Comparison of ENCODE assay signal across 9 cellular contexts in genomic region chr1:12179111-12179519, GRCh38. TPM values are rescaled to one million over a fixed set of nuclear protein-coding genes. Genes with fewer than 3 reads are reported as not detected.
A peak's percentile ranks its signal among the peaks of the same experiment; 100 is the strongest.
DNase-seq lines count a peak whose midpoint lies in the region.
"Had no signal": no experiment of that assay in that cellular context is flagged by ENCODE, and none has a peak within 500 bp of the region (broad histone marks: within the 10 kb centered on the region; RNA-seq: fewer than 3 reads in every experiment).

No MANE protein-coding gene starts in this region.

- H3K36me3 ChIP-seq in H7 (replicated peaks; ENCODE audit: control insufficient read depth, insufficient read depth, low read length): no peaks in the 10 kb centered on the region
- H3K36me3 ChIP-seq: thoracic aorta had no signal

- H3K4me3 ChIP-seq in H7 (ENCODE audit: insufficient read depth, low read depth, low read length): no peak overlapping the region

- no peaks in the 10 kb centered on the region; the same call in 1 of the 2 replicates for H3K27me3 ChIP-seq in H7 (ENCODE audit: control insufficient read depth, insufficient read depth, low read length)

- DNase-seq in M059J (ENCODE audit: low read depth) (peak; percentile 87), hepatic stellate cell (ENCODE audit: low spot score) (peak; percentile 94), H7 (no peak), NCI-H2029 treated with DMSO at 0.1 percent for 48 hours (lab: John Stamatoyannopoulos, UW) (no peak), D341Med (ENCODE audit: low spot score) (no peak), NCI-H1436 (lab: John Stamatoyannopoulos, UW) (no peak)
- DNase-seq in activated T-cell treated with anti-CD3 and anti-CD28 coated beads, Interleukin-2, amount 50 U/mL, for 48 hours: peak; percentile 83 to 89
- peak; percentile 83 to 84 for DNase-seq in stimulated activated CD8-positive, alpha-beta memory T cell treated with anti-CD3 and anti-CD28 coated beads, Interleukin-15, amount 100 ng/mL, for 48 hours (ENCODE audit: low read depth in 2 of 2)

RNA-seq across cellular contexts. Expression of gene TNFRSF1B, which starts 12.3 kb away (rescaled TPM):
- total RNA-seq in M059J (2014; rRNA removed; shearing (Covaris generic)): 1.5 and 5.4 TPM in 2 replicates
- total RNA-seq in H7 (2014; rRNA removed; shearing (Covaris generic)): 1.3 and 2.4 TPM in 2 replicates

RNA-seq across cellular contexts. Expression of gene VPS13D, which starts 50.7 kb away (rescaled TPM):
- 14.2 and 22.7 TPM in 2 replicates for total RNA-seq in M059J (2014; rRNA removed; shearing (Covaris generic))
- 13.1 and 23.7 TPM in 2 replicates for total RNA-seq in H7 (2014; rRNA removed; shearing (Covaris generic))

Comparison
In these comparisons a context has a peak if more than half of its experiments do, and no peak if none do; other contexts are left out.
1. DNase-seq: peak in M059J (single experiment), activated T-cell treated with anti-CD3 and anti-CD28 coated beads, Interleukin-2, amount 50 U/mL, for 48 hours (2 of 2), hepatic stellate cell (single experiment) and stimulated activated CD8-positive, alpha-beta memory T cell treated with anti-CD3 and anti-CD28 coated beads, Interleukin-15, amount 100 ng/mL, for 48 hours (2 of 2); none in H7 (single experiment), NCI-H2029 treated with DMSO at 0.1 percent for 48 hours (single experiment), D341Med (single experiment) and NCI-H1436 (single experiment).